In genomic region chr9:129177791-129178578, GRCh38 we compare ENCODE assay signal across 8 cellular contexts. TPM values are rescaled to one million over a fixed set of nuclear protein-coding genes. Genes with fewer than 3 reads are reported as not detected.
A peak's percentile ranks its signal among the peaks of the same experiment; 100 is the strongest.
DNase-seq lines count a peak whose midpoint lies in the region; ATAC-seq and TF ChIP-seq lines count a peak whose summit lies in the region.

Gene IER5L, minus strand, starts transcription at chr9:129178261. Its CDS starts 209 bp downstream, at chr9:129178052.

- H3K4me3 ChIP-seq in DOHH2 (ENCODE audit: low read length) (peak within 1 kb of the TSS; percentile 70), GM23338 (peak within 1 kb of the TSS; percentile 84)

- H3K27ac ChIP-seq in DOHH2 (ENCODE audit: low read depth, low read length) (no peak within 1 kb of the TSS), GM23338 (ENCODE audit: low read depth) (no peak within 1 kb of the TSS)

- no peaks in the 10 kb centered on the region for H3K79me2 ChIP-seq in DOHH2 (ENCODE audit: control insufficient read depth, low read length)
- no peaks in the 10 kb centered on the region for H3K79me2 ChIP-seq in GM23338 (replicated peaks; ENCODE audit: insufficient read depth)

- H3F3A ChIP-seq in DOHH2 (ENCODE audit: control insufficient read depth, insufficient read depth) (peaks cover 7% of the 10 kb centered on the region; the same call in 1 of the 2 replicates), GM23338 (replicated peaks; ENCODE audit: low read depth) (peaks cover 17% of the 10 kb centered on the region)

- peaks cover 83% of the 10 kb centered on the region for H3K27me3 Mint-ChIP-seq in GM23338 (ENCODE audit: insufficient read depth, low read depth, poor library complexity)
- H3K27me3 Mint-ChIP-seq in activated T-helper 2 cell treated with anti-CD3 and anti-CD28 coated beads, Interferon-gamma antibody, Interleukin-2, Interleukin-4, amounts not matched to agents 10 μg/mL and 5 μg/mL and 100 μg/mL, durations not matched to agents 14 hours and 24 hours and 36 hours (ENCODE audit: low read depth) = peaks cover 3% of the 10 kb centered on the region
- peaks cover 6 to 7% of the 10 kb centered on the region in 2 donors for H3K27me3 Mint-ChIP-seq in natural killer cell treated with Interleukin-12 subunit alpha and Interleukin-12 subunit beta and Interleukin-15 and Interleukin-18, amount 100 ng/mL, for 72 hours

- no peaks in the 10 kb centered on the region for H3K9me3 ChIP-seq in DOHH2 (ENCODE audit: control insufficient read depth, insufficient read depth, low read length)

- no peaks in the 10 kb centered on the region for H3K36me3 Mint-ChIP-seq in GM23338 (ENCODE audit: low read depth)
- no peaks in the 10 kb centered on the region for H3K36me3 Mint-ChIP-seq in activated T-helper 2 cell treated with anti-CD3 and anti-CD28 coated beads, Interferon-gamma antibody, Interleukin-2, Interleukin-4, amounts not matched to agents 10 μg/mL and 5 μg/mL and 100 μg/mL, durations not matched to agents 14 hours and 24 hours and 36 hours (ENCODE audit: low read depth)
- H3K36me3 Mint-ChIP-seq in natural killer cell treated with Interleukin-12 subunit alpha and Interleukin-12 subunit beta and Interleukin-15 and Interleukin-18, amount 100 ng/mL, for 72 hours = no peaks in the 10 kb centered on the region

- H3K4me3 Mint-ChIP-seq in GM23338 = peak within 1 kb of the TSS; percentile 79
- peak within 1 kb of the TSS; percentile 91 for H3K4me3 Mint-ChIP-seq in activated T-helper 2 cell treated with anti-CD3 and anti-CD28 coated beads, Interferon-gamma antibody, Interleukin-2, Interleukin-4, amounts not matched to agents 10 μg/mL and 5 μg/mL and 100 μg/mL, durations not matched to agents 14 hours and 24 hours and 36 hours (ENCODE audit: low read depth)
- peak within 1 kb of the TSS; percentile 88 for H3K4me3 Mint-ChIP-seq in natural killer cell treated with Interleukin-12 subunit alpha and Interleukin-12 subunit beta and Interleukin-15 and Interleukin-18, amount 100 ng/mL, for 72 hours

- ATAC-seq in GM23338 = peak; percentile 60
- ATAC-seq in natural killer cell treated with Interleukin-12 subunit alpha and Interleukin-12 subunit beta and Interleukin-15 and Interleukin-18, amount 100 ng/mL, for 72 hours = peak; percentile 95 to 97

- H3K36me3 ChIP-seq in DOHH2 (ENCODE audit: control insufficient read depth, low read length) (no peaks in the 10 kb centered on the region), GM23338 (ENCODE audit: insufficient read depth) (no peaks in the 10 kb centered on the region)

- H3K4me2 ChIP-seq in DOHH2 (ENCODE audit: low read length) (peak within 1 kb of the TSS; percentile 99), GM23338 (peak within 1 kb of the TSS; percentile 97)

- H3K4me1 Mint-ChIP-seq in GM23338 = peaks cover 19% of the 10 kb centered on the region
- peaks cover 12% of the 10 kb centered on the region for H3K4me1 Mint-ChIP-seq in activated T-helper 2 cell treated with anti-CD3 and anti-CD28 coated beads, Interferon-gamma antibody, Interleukin-2, Interleukin-4, amounts not matched to agents 10 μg/mL and 5 μg/mL and 100 μg/mL, durations not matched to agents 14 hours and 24 hours and 36 hours (ENCODE audit: low read depth)
- peaks cover 0 to 10% of the 10 kb centered on the region in 2 donors for H3K4me1 Mint-ChIP-seq in natural killer cell treated with Interleukin-12 subunit alpha and Interleukin-12 subunit beta and Interleukin-15 and Interleukin-18, amount 100 ng/mL, for 72 hours (ENCODE audit: low read depth in 2 of 2)

- no peak within 1 kb of the TSS for H3K27ac Mint-ChIP-seq in GM23338
- H3K27ac Mint-ChIP-seq in activated T-helper 2 cell treated with anti-CD3 and anti-CD28 coated beads, Interferon-gamma antibody, Interleukin-2, Interleukin-4, amounts not matched to agents 10 μg/mL and 5 μg/mL and 100 μg/mL, durations not matched to agents 14 hours and 24 hours and 36 hours = peak within 1 kb of the TSS; percentile 76
- H3K27ac Mint-ChIP-seq in natural killer cell treated with Interleukin-12 subunit alpha and Interleukin-12 subunit beta and Interleukin-15 and Interleukin-18, amount 100 ng/mL, for 72 hours = no peak within 1 kb of the TSS

- H3K9me2 ChIP-seq in DOHH2 (replicated peaks; ENCODE audit: control insufficient read depth, low read length) = no peaks in the 10 kb centered on the region
- no peaks in the 10 kb centered on the region for H3K9me2 ChIP-seq in GM23338 (ENCODE audit: insufficient read depth)

- H3K27me3 ChIP-seq in DOHH2 (ENCODE audit: control insufficient read depth, low read length) (peaks cover 67% of the 10 kb centered on the region), GM23338 (ENCODE audit: insufficient read depth) (peaks cover 93% of the 10 kb centered on the region)

- H4K20me1 ChIP-seq in DOHH2 (ENCODE audit: control insufficient read depth, insufficient read depth, low read depth, low read length) (0 out of 2 replicates have a peak, but pooled peaks cover 2% of the 10 kb centered on the region), GM23338 (replicated peaks; ENCODE audit: insufficient read depth) (peaks cover 31% of the 10 kb centered on the region)

- no peaks in the 10 kb centered on the region; the same call in 2 of the 3 replicates for H3K9me3 Mint-ChIP-seq in GM23338
- no peaks in the 10 kb centered on the region for H3K9me3 Mint-ChIP-seq in activated T-helper 2 cell treated with anti-CD3 and anti-CD28 coated beads, Interferon-gamma antibody, Interleukin-2, Interleukin-4, amounts not matched to agents 10 μg/mL and 5 μg/mL and 100 μg/mL, durations not matched to agents 14 hours and 24 hours and 36 hours
- H3K9me3 Mint-ChIP-seq in natural killer cell treated with Interleukin-12 subunit alpha and Interleukin-12 subunit beta and Interleukin-15 and Interleukin-18, amount 100 ng/mL, for 72 hours = no peaks in the 10 kb centered on the region

- peak; percentile 98 for DNase-seq in GM23338 (ENCODE audit: low spot score)
- DNase-seq in LHCN-M2 (ENCODE audit: low read depth) = peak; percentile 92
- DNase-seq in RPMI8226 = peak; percentile 99
- DNase-seq in activated T-helper 2 cell treated with anti-CD3 and anti-CD28 coated beads, Interferon-gamma antibody, Interleukin-2, Interleukin-4, amounts not matched to agents 10 μg/mL and 5 μg/mL and 100 μg/mL, durations not matched to agents 14 hours and 24 hours and 36 hours (ENCODE audit: low spot score) = peak; percentile 93
- DNase-seq in fibroblast of peridontal ligament (ENCODE audit: extremely low read depth) = peak; percentile 93
- peak; percentile 94 for DNase-seq in natural killer cell treated with Interleukin-12 subunit alpha and Interleukin-12 subunit beta and Interleukin-15 and Interleukin-18, amount 100 ng/mL, for 72 hours (ENCODE audit: low spot score)
- peak; percentile 84 to 93 (median 92) for DNase-seq in stimulated activated naive CD4-positive, alpha-beta T cell (lab: John Stamatoyannopoulos, UW)

- peaks cover 43% of the 10 kb centered on the region for H3K4me1 ChIP-seq in DOHH2 (ENCODE audit: control insufficient read depth, low read length)
- H3K4me1 ChIP-seq in GM23338 (ENCODE audit: insufficient read depth) = peaks cover 6% of the 10 kb centered on the region; the same call in 1 of the 2 replicates

- intact Hi-C loops in activated T-helper 2 cell treated with anti-CD3 and anti-CD28 coated beads, Interferon-gamma antibody, Interleukin-2, Interleukin-4, amounts not matched to agents 10 μg/mL and 5 μg/mL and 100 μg/mL, durations not matched to agents 14 hours and 24 hours and 36 hours (cut with micrococcal nuclease) = loop anchor here (2.0 to 5.0 kb wide), 5 partner anchors 59 to 311 kb away; no protein-coding TSS in a partner anchor

- TF ChIP-seq CTCF in DOHH2 (IDR thresholded peaks at IDR 0.05; ENCODE audit: low read depth, low read length, poor library complexity, severe bottlenecking) (no peak), GM23338 (conservative IDR thresholded peaks at IDR 0.05; ENCODE audit: low read depth in 2 of 2) (no peak)

- H2AFZ ChIP-seq in GM23338 = peak within 1 kb of the TSS; percentile 72

TF ChIP-seq in GM23338, 12 proteins besides CTCF, POLR2A, EP300 and RAD21 (continues in another document):
- TF ChIP-seq, protein P1, sequence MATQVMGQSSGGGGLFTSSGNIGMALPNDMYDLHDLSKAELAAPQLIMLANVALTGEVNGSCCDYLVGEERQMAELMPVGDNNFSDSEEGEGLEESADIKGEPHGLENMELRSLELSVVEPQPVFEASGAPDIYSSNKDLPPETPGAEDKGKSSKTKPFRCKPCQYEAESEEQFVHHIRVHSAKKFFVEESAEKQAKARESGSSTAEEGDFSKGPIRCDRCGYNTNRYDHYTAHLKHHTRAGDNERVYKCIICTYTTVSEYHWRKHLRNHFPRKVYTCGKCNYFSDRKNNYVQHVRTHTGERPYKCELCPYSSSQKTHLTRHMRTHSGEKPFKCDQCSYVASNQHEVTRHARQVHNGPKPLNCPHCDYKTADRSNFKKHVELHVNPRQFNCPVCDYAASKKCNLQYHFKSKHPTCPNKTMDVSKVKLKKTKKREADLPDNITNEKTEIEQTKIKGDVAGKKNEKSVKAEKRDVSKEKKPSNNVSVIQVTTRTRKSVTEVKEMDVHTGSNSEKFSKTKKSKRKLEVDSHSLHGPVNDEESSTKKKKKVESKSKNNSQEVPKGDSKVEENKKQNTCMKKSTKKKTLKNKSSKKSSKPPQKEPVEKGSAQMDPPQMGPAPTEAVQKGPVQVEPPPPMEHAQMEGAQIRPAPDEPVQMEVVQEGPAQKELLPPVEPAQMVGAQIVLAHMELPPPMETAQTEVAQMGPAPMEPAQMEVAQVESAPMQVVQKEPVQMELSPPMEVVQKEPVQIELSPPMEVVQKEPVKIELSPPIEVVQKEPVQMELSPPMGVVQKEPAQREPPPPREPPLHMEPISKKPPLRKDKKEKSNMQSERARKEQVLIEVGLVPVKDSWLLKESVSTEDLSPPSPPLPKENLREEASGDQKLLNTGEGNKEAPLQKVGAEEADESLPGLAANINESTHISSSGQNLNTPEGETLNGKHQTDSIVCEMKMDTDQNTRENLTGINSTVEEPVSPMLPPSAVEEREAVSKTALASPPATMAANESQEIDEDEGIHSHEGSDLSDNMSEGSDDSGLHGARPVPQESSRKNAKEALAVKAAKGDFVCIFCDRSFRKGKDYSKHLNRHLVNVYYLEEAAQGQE (IDR thresholded peaks at IDR 0.05; ENCODE audit: unreplicated experiment) = no peak
- TF ChIP-seq POLR2AphosphoS5 (IDR thresholded peaks at IDR 0.05; ENCODE audit: low read depth) (peak; percentile 88), NANOG (IDR thresholded peaks at IDR 0.05; ENCODE audit: borderline replicate concordance) (no peak), CREB1 (CRISPR knock-in tag; IDR thresholded peaks at IDR 0.05; ENCODE audit: low read depth) (0 out of 2 replicates have a peak, but pooled peaks have one; percentile 24), EZH2 (IDR thresholded peaks at IDR 0.05; ENCODE audit: low read depth, unreplicated experiment) (peak; percentile 91)

RNA-seq across cellular contexts. Expression of gene IER5L, which starts in this region (rescaled TPM):
- total RNA-seq in GM23338 (2014; rRNA removed; shearing (Covaris generic)) = 0.90 and 1.2 TPM in 2 replicates
- 0.19 and 0.24 TPM in 2 replicates for polyA plus RNA-seq in GM23338 (2016; fragmentation: Nextera tagmentation; extraction: Ambion mirVana)
- 10.7 and 12.5 TPM in 2 replicates for total RNA-seq in LHCN-M2 (2014; rRNA removed)
- polyA plus RNA-seq in LHCN-M2 (2012) = 5.1 TPM
- 8.6 and 9.3 TPM in 2 replicates for total RNA-seq in activated T-helper 2 cell treated with anti-CD3 and anti-CD28 coated beads, Interferon-gamma antibody, Interleukin-2, Interleukin-4, amounts not matched to agents 10 μg/mL and 5 μg/mL and 100 μg/mL, durations not matched to agents 14 hours and 24 hours and 36 hours
- total RNA-seq in natural killer cell treated with Interleukin-12 subunit alpha and Interleukin-12 subunit beta and Interleukin-15 and Interleukin-18, amount 100 ng/mL, for 72 hours = 1 to 10 TPM in 1 of 2 donors, under 1 TPM in 1; 0.64 to 1.8 TPM
